Comparison of ENCODE assay signal across 1 cellular context in the genomic region with DNA sequence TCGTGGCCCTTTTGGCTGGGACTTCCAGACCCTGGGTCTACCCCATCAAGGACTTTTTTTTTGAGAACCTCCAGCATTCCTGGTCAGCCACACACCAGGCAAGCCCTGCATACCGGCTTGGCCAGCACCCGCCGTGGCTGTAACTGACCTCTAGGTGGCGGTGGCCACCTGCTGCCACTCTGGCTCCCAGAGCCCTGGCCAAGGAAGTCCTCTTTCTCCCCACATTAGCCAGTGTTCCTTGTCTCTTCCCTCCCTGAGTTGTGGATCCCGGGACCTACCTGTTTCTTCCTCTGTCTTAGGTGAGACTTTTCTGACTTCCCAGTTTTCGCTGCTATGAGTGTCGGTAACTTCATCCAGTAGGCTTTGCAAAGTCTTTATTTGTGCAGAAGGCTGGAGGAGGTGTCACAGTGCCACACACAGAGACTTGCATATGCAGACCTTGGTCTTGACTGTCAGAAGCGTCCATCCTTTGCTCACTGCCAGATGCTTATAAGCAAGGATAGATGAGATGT.
TF ChIP-seq lines count a peak whose summit lies in the region.

No MANE protein-coding gene starts in this region.

TF ChIP-seq in HepG2, 621 proteins besides CTCF, POLR2A, EP300 and RAD21 (continued from another document and continues in another):
- TF ChIP-seq, protein P1, sequence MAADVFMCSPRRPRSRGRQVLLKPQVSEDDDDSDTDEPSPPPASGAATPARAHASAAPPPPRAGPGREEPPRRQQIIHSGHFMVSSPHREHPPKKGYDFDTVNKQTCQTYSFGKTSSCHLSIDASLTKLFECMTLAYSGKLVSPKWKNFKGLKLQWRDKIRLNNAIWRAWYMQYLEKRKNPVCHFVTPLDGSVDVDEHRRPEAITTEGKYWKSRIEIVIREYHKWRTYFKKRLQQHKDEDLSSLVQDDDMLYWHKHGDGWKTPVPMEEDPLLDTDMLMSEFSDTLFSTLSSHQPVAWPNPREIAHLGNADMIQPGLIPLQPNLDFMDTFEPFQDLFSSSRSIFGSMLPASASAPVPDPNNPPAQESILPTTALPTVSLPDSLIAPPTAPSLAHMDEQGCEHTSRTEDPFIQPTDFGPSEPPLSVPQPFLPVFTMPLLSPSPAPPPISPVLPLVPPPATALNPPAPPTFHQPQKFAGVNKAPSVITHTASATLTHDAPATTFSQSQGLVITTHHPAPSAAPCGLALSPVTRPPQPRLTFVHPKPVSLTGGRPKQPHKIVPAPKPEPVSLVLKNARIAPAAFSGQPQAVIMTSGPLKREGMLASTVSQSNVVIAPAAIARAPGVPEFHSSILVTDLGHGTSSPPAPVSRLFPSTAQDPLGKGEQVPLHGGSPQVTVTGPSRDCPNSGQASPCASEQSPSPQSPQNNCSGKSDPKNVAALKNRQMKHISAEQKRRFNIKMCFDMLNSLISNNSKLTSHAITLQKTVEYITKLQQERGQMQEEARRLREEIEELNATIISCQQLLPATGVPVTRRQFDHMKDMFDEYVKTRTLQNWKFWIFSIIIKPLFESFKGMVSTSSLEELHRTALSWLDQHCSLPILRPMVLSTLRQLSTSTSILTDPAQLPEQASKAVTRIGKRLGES (CRISPR knock-in tag; IDR thresholded peaks at IDR 0.05; ENCODE audit: borderline replicate concordance) = no peak
- TF ChIP-seq NFIB (CRISPR knock-in tag; IDR thresholded peaks at IDR 0.05; ENCODE audit: borderline replicate concordance) (no peak), CEBPG (CRISPR knock-in tag; IDR thresholded peaks at IDR 0.05) (no peak), MEIS2 (CRISPR knock-in tag; IDR thresholded peaks at IDR 0.05) (no peak), MAFK (conservative IDR thresholded peaks at IDR 0.05 in 1 of 2, IDR thresholded peaks at IDR 0.05 in 1 of 2; ENCODE audit: low read length in 2 of 2) (no peak), SETDB1 (CRISPR knock-in tag; IDR thresholded peaks at IDR 0.05; ENCODE audit: borderline replicate concordance) (no peak), PCBP1 (IDR thresholded peaks at IDR 0.05; ENCODE audit: borderline replicate concordance, low read depth, low read length) (no peak), HOXA5 (CRISPR knock-in tag; IDR thresholded peaks at IDR 0.05) (no peak), ZNF678 (CRISPR knock-in tag; IDR thresholded peaks at IDR 0.05) (no peak), MED13 (CRISPR knock-in tag; IDR thresholded peaks at IDR 0.05) (no peak), KDM5B (CRISPR knock-in tag; IDR thresholded peaks at IDR 0.05; ENCODE audit: borderline replicate concordance) (peak; percentile 72; the same call in 1 of the 2 replicates), MYC (CRISPR knock-in tag; IDR thresholded peaks at IDR 0.05; ENCODE audit: borderline replicate concordance) (peak; percentile 20; the same call in 1 of the 2 replicates), HCFC1 (IDR thresholded peaks at IDR 0.05; ENCODE audit: low read depth, low read length) (no peak), TBX3 (IDR thresholded peaks at IDR 0.05; ENCODE audit: borderline replicate concordance) (no peak), SP4 (CRISPR knock-in tag; IDR thresholded peaks at IDR 0.05) (peak; percentile 39; the same call in 1 of the 2 replicates), ZSCAN31 (CRISPR knock-in tag; IDR thresholded peaks at IDR 0.05; ENCODE audit: low read depth) (no peak), ZNF253 (CRISPR knock-in tag; IDR thresholded peaks at IDR 0.05; ENCODE audit: borderline replicate concordance) (no peak), RARG (CRISPR knock-in tag; IDR thresholded peaks at IDR 0.05; ENCODE audit: low read depth) (no peak), ZNF260 (CRISPR knock-in tag; IDR thresholded peaks at IDR 0.05; ENCODE audit: borderline replicate concordance, low read depth) (0 out of 2 replicates have a peak, but pooled peaks have one; percentile 55), ARID2 (CRISPR knock-in tag; IDR thresholded peaks at IDR 0.05; ENCODE audit: borderline replicate concordance) (no peak), ZNF446 (CRISPR knock-in tag; IDR thresholded peaks at IDR 0.05) (no peak), YEATS2 (CRISPR knock-in tag; IDR thresholded peaks at IDR 0.05; ENCODE audit: borderline replicate concordance) (peak; percentile 52; the same call in 1 of the 2 replicates), ZNF143 (CRISPR knock-in tag; IDR thresholded peaks at IDR 0.05) (no peak), CCAR2 (optimal IDR thresholded peaks at IDR 0.05; ENCODE audit: low read depth, low read length) (no peak), ASH2L (IDR thresholded peaks at IDR 0.05; ENCODE audit: insufficient read length, low read depth, low read length) (no peak), ZMYM4 (CRISPR knock-in tag; IDR thresholded peaks at IDR 0.05) (no peak), NR2F1 (CRISPR knock-in tag; IDR thresholded peaks at IDR 0.05) (no peak)
- TF ChIP-seq, protein P2, sequence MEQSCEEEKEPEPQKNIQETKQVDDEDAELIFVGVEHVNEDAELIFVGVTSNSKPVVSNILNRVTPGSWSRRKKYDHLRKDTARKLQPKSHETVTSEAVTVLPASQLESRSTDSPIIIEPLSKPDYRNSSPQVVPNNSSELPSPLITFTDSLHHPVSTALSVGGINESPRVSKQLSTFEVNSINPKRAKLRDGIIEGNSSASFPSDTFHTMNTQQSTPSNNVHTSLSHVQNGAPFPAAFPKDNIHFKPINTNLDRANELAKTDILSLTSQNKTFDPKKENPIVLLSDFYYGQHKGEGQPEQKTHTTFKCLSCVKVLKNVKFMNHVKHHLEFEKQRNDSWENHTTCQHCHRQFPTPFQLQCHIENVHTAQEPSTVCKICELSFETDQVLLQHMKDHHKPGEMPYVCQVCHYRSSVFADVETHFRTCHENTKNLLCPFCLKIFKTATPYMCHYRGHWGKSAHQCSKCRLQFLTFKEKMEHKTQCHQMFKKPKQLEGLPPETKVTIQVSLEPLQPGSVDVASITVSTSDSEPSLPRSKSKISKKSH (CRISPR knock-in tag; IDR thresholded peaks at IDR 0.05; ENCODE audit: borderline replicate concordance) = 0 out of 2 replicates have a peak, but pooled peaks have one; percentile 41
- TF ChIP-seq, protein P3, sequence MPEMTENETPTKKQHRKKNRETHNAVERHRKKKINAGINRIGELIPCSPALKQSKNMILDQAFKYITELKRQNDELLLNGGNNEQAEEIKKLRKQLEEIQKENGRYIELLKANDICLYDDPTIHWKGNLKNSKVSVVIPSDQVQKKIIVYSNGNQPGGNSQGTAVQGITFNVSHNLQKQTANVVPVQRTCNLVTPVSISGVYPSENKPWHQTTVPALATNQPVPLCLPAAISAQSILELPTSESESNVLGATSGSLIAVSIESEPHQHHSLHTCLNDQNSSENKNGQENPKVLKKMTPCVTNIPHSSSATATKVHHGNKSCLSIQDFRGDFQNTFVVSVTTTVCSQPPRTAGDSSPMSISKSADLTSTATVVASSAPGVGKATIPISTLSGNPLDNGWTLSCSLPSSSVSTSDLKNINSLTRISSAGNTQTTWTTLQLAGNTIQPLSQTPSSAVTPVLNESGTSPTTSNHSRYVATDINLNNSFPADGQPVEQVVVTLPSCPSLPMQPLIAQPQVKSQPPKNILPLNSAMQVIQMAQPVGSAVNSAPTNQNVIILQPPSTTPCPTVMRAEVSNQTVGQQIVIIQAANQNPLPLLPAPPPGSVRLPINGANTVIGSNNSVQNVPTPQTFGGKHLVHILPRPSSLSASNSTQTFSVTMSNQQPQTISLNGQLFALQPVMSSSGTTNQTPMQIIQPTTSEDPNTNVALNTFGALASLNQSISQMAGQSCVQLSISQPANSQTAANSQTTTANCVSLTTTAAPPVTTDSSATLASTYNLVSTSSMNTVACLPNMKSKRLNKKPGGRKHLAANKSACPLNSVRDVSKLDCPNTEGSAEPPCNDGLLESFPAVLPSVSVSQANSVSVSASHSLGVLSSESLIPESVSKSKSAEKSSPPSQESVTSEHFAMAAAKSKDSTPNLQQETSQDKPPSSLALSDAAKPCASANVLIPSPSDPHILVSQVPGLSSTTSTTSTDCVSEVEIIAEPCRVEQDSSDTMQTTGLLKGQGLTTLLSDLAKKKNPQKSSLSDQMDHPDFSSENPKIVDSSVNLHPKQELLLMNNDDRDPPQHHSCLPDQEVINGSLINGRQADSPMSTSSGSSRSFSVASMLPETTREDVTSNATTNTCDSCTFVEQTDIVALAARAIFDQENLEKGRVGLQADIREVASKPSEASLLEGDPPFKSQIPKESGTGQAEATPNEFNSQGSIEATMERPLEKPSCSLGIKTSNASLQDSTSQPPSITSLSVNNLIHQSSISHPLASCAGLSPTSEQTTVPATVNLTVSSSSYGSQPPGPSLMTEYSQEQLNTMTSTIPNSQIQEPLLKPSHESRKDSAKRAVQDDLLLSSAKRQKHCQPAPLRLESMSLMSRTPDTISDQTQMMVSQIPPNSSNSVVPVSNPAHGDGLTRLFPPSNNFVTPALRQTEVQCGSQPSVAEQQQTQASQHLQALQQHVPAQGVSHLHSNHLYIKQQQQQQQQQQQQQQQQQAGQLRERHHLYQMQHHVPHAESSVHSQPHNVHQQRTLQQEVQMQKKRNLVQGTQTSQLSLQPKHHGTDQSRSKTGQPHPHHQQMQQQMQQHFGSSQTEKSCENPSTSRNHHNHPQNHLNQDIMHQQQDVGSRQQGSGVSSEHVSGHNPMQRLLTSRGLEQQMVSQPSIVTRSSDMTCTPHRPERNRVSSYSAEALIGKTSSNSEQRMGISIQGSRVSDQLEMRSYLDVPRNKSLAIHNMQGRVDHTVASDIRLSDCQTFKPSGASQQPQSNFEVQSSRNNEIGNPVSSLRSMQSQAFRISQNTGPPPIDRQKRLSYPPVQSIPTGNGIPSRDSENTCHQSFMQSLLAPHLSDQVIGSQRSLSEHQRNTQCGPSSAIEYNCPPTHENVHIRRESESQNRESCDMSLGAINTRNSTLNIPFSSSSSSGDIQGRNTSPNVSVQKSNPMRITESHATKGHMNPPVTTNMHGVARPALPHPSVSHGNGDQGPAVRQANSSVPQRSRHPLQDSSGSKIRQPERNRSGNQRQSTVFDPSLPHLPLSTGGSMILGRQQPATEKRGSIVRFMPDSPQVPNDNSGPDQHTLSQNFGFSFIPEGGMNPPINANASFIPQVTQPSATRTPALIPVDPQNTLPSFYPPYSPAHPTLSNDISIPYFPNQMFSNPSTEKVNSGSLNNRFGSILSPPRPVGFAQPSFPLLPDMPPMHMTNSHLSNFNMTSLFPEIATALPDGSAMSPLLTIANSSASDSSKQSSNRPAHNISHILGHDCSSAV (CRISPR knock-in tag; IDR thresholded peaks at IDR 0.05; ENCODE audit: borderline replicate concordance) = no peak
- TF ChIP-seq, protein P4, sequence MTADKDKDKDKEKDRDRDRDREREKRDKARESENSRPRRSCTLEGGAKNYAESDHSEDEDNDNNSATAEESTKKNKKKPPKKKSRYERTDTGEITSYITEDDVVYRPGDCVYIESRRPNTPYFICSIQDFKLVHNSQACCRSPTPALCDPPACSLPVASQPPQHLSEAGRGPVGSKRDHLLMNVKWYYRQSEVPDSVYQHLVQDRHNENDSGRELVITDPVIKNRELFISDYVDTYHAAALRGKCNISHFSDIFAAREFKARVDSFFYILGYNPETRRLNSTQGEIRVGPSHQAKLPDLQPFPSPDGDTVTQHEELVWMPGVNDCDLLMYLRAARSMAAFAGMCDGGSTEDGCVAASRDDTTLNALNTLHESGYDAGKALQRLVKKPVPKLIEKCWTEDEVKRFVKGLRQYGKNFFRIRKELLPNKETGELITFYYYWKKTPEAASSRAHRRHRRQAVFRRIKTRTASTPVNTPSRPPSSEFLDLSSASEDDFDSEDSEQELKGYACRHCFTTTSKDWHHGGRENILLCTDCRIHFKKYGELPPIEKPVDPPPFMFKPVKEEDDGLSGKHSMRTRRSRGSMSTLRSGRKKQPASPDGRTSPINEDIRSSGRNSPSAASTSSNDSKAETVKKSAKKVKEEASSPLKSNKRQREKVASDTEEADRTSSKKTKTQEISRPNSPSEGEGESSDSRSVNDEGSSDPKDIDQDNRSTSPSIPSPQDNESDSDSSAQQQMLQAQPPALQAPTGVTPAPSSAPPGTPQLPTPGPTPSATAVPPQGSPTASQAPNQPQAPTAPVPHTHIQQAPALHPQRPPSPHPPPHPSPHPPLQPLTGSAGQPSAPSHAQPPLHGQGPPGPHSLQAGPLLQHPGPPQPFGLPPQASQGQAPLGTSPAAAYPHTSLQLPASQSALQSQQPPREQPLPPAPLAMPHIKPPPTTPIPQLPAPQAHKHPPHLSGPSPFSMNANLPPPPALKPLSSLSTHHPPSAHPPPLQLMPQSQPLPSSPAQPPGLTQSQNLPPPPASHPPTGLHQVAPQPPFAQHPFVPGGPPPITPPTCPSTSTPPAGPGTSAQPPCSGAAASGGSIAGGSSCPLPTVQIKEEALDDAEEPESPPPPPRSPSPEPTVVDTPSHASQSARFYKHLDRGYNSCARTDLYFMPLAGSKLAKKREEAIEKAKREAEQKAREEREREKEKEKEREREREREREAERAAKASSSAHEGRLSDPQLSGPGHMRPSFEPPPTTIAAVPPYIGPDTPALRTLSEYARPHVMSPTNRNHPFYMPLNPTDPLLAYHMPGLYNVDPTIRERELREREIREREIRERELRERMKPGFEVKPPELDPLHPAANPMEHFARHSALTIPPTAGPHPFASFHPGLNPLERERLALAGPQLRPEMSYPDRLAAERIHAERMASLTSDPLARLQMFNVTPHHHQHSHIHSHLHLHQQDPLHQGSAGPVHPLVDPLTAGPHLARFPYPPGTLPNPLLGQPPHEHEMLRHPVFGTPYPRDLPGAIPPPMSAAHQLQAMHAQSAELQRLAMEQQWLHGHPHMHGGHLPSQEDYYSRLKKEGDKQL (CRISPR knock-in tag; IDR thresholded peaks at IDR 0.05; ENCODE audit: low read depth) = no peak
- TF ChIP-seq, protein P5, sequence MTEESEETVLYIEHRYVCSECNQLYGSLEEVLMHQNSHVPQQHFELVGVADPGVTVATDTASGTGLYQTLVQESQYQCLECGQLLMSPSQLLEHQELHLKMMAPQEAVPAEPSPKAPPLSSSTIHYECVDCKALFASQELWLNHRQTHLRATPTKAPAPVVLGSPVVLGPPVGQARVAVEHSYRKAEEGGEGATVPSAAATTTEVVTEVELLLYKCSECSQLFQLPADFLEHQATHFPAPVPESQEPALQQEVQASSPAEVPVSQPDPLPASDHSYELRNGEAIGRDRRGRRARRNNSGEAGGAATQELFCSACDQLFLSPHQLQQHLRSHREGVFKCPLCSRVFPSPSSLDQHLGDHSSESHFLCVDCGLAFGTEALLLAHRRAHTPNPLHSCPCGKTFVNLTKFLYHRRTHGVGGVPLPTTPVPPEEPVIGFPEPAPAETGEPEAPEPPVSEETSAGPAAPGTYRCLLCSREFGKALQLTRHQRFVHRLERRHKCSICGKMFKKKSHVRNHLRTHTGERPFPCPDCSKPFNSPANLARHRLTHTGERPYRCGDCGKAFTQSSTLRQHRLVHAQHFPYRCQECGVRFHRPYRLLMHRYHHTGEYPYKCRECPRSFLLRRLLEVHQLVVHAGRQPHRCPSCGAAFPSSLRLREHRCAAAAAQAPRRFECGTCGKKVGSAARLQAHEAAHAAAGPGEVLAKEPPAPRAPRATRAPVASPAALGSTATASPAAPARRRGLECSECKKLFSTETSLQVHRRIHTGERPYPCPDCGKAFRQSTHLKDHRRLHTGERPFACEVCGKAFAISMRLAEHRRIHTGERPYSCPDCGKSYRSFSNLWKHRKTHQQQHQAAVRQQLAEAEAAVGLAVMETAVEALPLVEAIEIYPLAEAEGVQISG (CRISPR knock-in tag; IDR thresholded peaks at IDR 0.05) = peak; percentile 39; the same call in 1 of the 2 replicates
- TF ChIP-seq, protein P6, sequence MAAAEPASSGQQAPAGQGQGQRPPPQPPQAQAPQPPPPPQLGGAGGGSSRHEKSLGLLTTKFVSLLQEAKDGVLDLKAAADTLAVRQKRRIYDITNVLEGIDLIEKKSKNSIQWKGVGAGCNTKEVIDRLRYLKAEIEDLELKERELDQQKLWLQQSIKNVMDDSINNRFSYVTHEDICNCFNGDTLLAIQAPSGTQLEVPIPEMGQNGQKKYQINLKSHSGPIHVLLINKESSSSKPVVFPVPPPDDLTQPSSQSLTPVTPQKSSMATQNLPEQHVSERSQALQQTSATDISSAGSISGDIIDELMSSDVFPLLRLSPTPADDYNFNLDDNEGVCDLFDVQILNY (CRISPR knock-in tag; conservative IDR thresholded peaks at IDR 0.05) = no peak
